ENCODE assay signal across 16 cellular contexts in the genomic region with DNA sequence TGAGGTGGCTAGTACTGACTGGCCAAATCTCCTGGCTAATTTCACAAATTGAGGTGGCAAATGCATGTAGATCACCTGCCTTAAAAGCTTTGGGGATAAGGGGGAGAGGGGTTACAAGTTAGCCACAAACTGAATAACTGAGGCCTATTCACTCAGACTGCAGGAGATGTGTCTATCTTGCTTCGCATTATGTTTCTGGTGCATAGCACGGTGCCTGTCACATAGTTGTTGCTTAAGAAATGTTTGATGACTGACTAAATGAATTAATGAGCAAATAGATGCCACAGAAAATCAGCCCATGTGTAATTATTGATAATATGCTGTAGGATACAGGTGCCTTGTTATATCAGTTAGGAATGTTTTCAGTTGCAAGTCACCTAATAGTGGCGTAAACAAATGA. TPM values are rescaled to one million over a fixed set of nuclear protein-coding genes. Genes with fewer than 3 reads are reported as not detected.
"Had no signal": no experiment of that assay in that cellular context is flagged by ENCODE, and none has a peak within 500 bp of the region (broad histone marks: within the 10 kb centered on the region; RNA-seq: fewer than 3 reads in every experiment).

No MANE protein-coding gene starts in this region.

- H3K27ac ChIP-seq: coronary artery, heart left ventricle, stomach, thoracic aorta, transverse colon had no signal

- H3K27ac Mint-ChIP-seq: natural killer cell had no signal

- H3K36me3 Mint-ChIP-seq: natural killer cell had no signal

- H3K9me3 ChIP-seq: heart left ventricle, stomach, thoracic aorta, transverse colon had no signal

- H3K9me3 Mint-ChIP-seq: natural killer cell, neural crest cell had no signal

- H3K27me3 ChIP-seq: heart left ventricle, stomach, transverse colon had no signal

- H3K36me3 ChIP-seq: heart left ventricle, stomach, thoracic aorta, transverse colon had no signal

- H3K4me3 Mint-ChIP-seq: natural killer cell, neural crest cell had no signal

- H3K4me1 ChIP-seq: stomach, transverse colon had no signal

- DNase-seq: effector CD4-positive, alpha-beta T cell; foreskin melanocyte; heart left ventricle; hippocampal formation; left colon; mammary epithelial cell; natural killer cell; posterior cingulate gyrus; small intestine; stimulated activated CD4-positive, alpha-beta T cell treated with anti-CD3 and anti-CD28 coated beads, Interleukin-12 subunit alpha, Interleukin-12 subunit beta, amount 100 ng/mL, for 4 hours; stomach; substantia nigra; transverse colon had no signal

- H3K4me3 ChIP-seq: coronary artery, heart left ventricle, stomach, thoracic aorta, transverse colon had no signal

- H3K4me1 Mint-ChIP-seq: neural crest cell had no signal

- ATAC-seq: heart left ventricle, left colon, natural killer cell had no signal

RNA-seq across cellular contexts. Expression of a gene that starts 12.5 kb away (rescaled TPM):
- polyA plus RNA-seq: mammary epithelial cell had no signal
